In genomic region chr22:28837640-28838039, GRCh38 we compare ENCODE assay signal across 12 cellular contexts.
"Had no signal": no experiment of that assay in that cellular context is flagged by ENCODE, and none has a peak within 500 bp of the region (broad histone marks: within the 10 kb centered on the region; RNA-seq: fewer than 3 reads in every experiment).

No MANE protein-coding gene starts in this region.

- DNase-seq: effector memory CD4-positive, alpha-beta T cell; heart left ventricle; hippocampal formation; naive thymus-derived CD4-positive, alpha-beta T cell; occipital lobe; right cardiac atrium; small intestine; stimulated activated CD4-positive, alpha-beta T cell treated with anti-CD3 and anti-CD28 coated beads, Interleukin-2, amount 100 ng/mL, for 48 hours; stimulated activated naive CD4-positive, alpha-beta T cell treated with Interleukin-2 at 50 U/mL for 16 hours; trophoblast cell had no signal

- H3K27me3 ChIP-seq: heart left ventricle, pancreas had no signal

- H3K4me1 ChIP-seq: heart left ventricle, pancreas had no signal

- H3K27ac ChIP-seq: heart left ventricle, pancreas had no signal

- H3K9me3 ChIP-seq: heart left ventricle, pancreas had no signal

- H3K36me3 ChIP-seq: pancreas had no signal

- ATAC-seq: esophagus mucosa; heart left ventricle; naive thymus-derived CD4-positive, alpha-beta T cell; pancreas; right cardiac atrium had no signal

- H3K4me3 ChIP-seq: heart left ventricle, pancreas had no signal
